In the genomic region with DNA sequence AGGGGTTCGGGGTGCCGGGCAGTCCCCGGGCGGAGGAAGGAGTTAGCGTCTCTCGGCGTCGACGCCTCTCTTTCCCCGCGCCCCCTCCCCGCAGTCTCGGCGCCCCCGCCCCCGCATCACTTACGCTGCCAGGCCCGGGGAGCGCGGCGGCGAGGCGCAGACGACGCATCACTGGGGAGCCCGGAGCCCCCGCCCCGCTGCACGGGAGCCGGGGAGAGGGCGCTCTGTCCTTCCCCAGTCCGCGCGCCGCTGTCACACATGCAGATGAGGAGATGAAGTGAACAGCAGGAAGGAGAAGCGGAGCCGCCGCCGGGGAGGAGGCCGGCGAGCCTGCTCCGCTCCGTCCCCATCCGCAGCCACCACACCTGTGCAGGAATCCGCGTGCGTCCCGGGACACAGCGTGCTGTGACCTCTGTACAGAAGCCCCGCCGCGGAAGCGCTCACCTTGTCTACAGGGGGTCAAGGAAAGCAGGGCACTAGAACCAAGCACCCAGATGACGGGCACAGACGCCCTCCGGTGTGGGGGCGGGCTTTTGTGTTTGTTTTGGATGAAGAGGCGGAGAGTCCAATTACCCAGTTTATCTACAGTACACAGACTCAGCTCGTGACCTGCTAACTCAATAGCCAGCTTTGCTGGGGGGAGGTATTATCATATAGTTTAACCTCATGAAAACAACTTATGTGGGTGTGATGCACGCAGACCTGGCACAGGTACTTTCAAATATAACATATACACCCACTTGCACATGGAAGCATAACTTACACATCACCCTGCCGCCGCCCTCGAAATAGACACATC, we compare ENCODE assay signal across 1 cellular context.
A peak's percentile ranks its signal among the peaks of the same experiment; 100 is the strongest.
TF ChIP-seq lines count a peak whose summit lies in the region.

No MANE protein-coding gene starts in this region.

TF ChIP-seq in K562, 482 proteins besides CTCF, POLR2A, EP300 and RAD21 (continued from another document and continues in another):
- TF ChIP-seq, protein P1, sequence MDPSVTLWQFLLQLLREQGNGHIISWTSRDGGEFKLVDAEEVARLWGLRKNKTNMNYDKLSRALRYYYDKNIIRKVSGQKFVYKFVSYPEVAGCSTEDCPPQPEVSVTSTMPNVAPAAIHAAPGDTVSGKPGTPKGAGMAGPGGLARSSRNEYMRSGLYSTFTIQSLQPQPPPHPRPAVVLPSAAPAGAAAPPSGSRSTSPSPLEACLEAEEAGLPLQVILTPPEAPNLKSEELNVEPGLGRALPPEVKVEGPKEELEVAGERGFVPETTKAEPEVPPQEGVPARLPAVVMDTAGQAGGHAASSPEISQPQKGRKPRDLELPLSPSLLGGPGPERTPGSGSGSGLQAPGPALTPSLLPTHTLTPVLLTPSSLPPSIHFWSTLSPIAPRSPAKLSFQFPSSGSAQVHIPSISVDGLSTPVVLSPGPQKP (CRISPR knock-in tag; IDR thresholded peaks at IDR 0.05) = no peak
- TF ChIP-seq POU5F1 (IDR thresholded peaks at IDR 0.05; ENCODE audit: borderline replicate concordance, low read depth, low read length, partially characterized antibody) (no peak), PCBP1 (IDR thresholded peaks at IDR 0.05; ENCODE audit: low read depth, low read length, poor library complexity, severe bottlenecking) (no peak), ZNF347 (CRISPR knock-in tag; IDR thresholded peaks at IDR 0.05; ENCODE audit: low read depth) (no peak), ZNF354B (CRISPR knock-in tag; IDR thresholded peaks at IDR 0.05) (no peak), ZNF408 (CRISPR knock-in tag; IDR thresholded peaks at IDR 0.05; ENCODE audit: low read depth) (no peak), RCOR1 (IDR thresholded peaks at IDR 0.05; ENCODE audit: borderline replicate concordance in 1 of 2, low read depth in 2 of 2, low read length in 2 of 2) (0 out of 4 replicates have a peak, but pooled peaks of 1 of the 2 experiments have one; percentile 7), MTA1 (IDR thresholded peaks at IDR 0.05; ENCODE audit: borderline replicate concordance) (no peak), ZNF146 (CRISPR knock-in tag; IDR thresholded peaks at IDR 0.05; ENCODE audit: unreplicated experiment) (no peak), NFYB (IDR thresholded peaks at IDR 0.05; ENCODE audit: extremely low read depth, insufficient read length) (no peak), CREB1 (IDR thresholded peaks at IDR 0.05) (no peak), CREB1 (CRISPR knock-in tag; IDR thresholded peaks at IDR 0.05) (peak; percentile 14; the same call in 1 of the 2 replicates), LARP7 (IDR thresholded peaks at IDR 0.05) (no peak), SRSF1 (IDR thresholded peaks at IDR 0.05; ENCODE audit: low read depth, low read length) (no peak), ZFPM2 (CRISPR knock-in tag; IDR thresholded peaks at IDR 0.05) (no peak), KDM2B (CRISPR knock-in tag; IDR thresholded peaks at IDR 0.05) (0 out of 2 replicates have a peak, but pooled peaks have one; percentile 10), ZNF282 (CRISPR knock-in tag; IDR thresholded peaks at IDR 0.05) (0 out of 2 replicates have a peak, but pooled peaks have one; percentile 28), GTF2F1 (IDR thresholded peaks at IDR 0.05; ENCODE audit: low read depth, low read length) (no peak), HOXB6 (CRISPR knock-in tag; IDR thresholded peaks at IDR 0.05; ENCODE audit: borderline replicate concordance) (no peak), HDAC2 (IDR thresholded peaks at IDR 0.05) (no peak)
- TF ChIP-seq, protein P2, sequence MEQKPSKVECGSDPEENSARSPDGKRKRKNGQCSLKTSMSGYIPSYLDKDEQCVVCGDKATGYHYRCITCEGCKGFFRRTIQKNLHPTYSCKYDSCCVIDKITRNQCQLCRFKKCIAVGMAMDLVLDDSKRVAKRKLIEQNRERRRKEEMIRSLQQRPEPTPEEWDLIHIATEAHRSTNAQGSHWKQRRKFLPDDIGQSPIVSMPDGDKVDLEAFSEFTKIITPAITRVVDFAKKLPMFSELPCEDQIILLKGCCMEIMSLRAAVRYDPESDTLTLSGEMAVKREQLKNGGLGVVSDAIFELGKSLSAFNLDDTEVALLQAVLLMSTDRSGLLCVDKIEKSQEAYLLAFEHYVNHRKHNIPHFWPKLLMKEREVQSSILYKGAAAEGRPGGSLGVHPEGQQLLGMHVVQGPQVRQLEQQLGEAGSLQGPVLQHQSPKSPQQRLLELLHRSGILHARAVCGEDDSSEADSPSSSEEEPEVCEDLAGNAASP (IDR thresholded peaks at IDR 0.05) = no peak
- TF ChIP-seq, protein P3, sequence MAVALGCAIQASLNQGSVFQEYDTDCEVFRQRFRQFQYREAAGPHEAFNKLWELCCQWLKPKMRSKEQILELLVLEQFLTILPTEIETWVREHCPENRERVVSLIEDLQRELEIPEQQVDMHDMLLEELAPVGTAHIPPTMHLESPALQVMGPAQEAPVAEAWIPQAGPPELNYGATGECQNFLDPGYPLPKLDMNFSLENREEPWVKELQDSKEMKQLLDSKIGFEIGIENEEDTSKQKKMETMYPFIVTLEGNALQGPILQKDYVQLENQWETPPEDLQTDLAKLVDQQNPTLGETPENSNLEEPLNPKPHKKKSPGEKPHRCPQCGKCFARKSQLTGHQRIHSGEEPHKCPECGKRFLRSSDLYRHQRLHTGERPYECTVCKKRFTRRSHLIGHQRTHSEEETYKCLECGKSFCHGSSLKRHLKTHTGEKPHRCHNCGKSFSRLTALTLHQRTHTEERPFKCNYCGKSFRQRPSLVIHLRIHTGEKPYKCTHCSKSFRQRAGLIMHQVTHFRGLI (CRISPR knock-in tag; IDR thresholded peaks at IDR 0.05) = no peak
- TF ChIP-seq, protein P4, sequence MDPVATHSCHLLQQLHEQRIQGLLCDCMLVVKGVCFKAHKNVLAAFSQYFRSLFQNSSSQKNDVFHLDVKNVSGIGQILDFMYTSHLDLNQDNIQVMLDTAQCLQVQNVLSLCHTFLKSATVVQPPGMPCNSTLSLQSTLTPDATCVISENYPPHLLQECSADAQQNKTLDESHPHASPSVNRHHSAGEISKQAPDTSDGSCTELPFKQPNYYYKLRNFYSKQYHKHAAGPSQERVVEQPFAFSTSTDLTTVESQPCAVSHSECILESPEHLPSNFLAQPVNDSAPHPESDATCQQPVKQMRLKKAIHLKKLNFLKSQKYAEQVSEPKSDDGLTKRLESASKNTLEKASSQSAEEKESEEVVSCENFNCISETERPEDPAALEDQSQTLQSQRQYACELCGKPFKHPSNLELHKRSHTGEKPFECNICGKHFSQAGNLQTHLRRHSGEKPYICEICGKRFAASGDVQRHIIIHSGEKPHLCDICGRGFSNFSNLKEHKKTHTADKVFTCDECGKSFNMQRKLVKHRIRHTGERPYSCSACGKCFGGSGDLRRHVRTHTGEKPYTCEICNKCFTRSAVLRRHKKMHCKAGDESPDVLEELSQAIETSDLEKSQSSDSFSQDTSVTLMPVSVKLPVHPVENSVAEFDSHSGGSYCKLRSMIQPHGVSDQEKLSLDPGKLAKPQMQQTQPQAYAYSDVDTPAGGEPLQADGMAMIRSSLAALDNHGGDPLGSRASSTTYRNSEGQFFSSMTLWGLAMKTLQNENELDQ (CRISPR knock-in tag; IDR thresholded peaks at IDR 0.05; ENCODE audit: borderline replicate concordance) = no peak
- TF ChIP-seq, protein P5, sequence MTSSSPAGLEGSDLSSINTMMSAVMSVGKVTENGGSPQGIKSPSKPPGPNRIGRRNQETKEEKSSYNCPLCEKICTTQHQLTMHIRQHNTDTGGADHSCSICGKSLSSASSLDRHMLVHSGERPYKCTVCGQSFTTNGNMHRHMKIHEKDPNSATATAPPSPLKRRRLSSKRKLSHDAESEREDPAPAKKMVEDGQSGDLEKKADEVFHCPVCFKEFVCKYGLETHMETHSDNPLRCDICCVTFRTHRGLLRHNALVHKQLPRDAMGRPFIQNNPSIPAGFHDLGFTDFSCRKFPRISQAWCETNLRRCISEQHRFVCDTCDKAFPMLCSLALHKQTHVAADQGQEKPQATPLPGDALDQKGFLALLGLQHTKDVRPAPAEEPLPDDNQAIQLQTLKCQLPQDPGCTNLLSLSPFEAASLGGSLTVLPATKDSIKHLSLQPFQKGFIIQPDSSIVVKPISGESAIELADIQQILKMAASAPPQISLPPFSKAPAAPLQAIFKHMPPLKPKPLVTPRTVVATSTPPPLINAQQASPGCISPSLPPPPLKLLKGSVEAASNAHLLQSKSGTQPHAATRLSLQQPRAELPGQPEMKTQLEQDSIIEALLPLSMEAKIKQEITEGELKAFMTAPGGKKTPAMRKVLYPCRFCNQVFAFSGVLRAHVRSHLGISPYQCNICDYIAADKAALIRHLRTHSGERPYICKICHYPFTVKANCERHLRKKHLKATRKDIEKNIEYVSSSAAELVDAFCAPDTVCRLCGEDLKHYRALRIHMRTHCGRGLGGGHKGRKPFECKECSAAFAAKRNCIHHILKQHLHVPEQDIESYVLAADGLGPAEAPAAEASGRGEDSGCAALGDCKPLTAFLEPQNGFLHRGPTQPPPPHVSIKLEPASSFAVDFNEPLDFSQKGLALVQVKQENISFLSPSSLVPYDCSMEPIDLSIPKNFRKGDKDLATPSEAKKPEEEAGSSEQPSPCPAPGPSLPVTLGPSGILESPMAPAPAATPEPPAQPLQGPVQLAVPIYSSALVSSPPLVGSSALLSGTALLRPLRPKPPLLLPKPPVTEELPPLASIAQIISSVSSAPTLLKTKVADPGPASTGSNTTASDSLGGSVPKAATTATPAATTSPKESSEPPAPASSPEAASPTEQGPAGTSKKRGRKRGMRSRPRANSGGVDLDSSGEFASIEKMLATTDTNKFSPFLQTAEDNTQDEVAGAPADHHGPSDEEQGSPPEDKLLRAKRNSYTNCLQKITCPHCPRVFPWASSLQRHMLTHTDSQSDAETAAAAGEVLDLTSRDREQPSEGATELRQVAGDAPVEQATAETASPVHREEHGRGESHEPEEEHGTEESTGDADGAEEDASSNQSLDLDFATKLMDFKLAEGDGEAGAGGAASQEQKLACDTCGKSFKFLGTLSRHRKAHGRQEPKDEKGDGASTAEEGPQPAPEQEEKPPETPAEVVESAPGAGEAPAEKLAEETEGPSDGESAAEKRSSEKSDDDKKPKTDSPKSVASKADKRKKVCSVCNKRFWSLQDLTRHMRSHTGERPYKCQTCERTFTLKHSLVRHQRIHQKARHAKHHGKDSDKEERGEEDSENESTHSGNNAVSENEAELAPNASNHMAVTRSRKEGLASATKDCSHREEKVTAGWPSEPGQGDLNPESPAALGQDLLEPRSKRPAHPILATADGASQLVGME (CRISPR knock-in tag; IDR thresholded peaks at IDR 0.05) = no peak
- TF ChIP-seq, protein P6, sequence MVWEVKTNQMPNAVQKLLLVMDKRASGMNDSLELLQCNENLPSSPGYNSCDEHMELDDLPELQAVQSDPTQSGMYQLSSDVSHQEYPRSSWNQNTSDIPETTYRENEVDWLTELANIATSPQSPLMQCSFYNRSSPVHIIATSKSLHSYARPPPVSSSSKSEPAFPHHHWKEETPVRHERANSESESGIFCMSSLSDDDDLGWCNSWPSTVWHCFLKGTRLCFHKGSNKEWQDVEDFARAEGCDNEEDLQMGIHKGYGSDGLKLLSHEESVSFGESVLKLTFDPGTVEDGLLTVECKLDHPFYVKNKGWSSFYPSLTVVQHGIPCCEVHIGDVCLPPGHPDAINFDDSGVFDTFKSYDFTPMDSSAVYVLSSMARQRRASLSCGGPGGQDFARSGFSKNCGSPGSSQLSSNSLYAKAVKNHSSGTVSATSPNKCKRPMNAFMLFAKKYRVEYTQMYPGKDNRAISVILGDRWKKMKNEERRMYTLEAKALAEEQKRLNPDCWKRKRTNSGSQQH (CRISPR knock-in tag; IDR thresholded peaks at IDR 0.05) = no peak
